19 cellular contexts compared by ENCODE assay signal in genomic region chr3:50654196-50654595, GRCh38. TPM values are rescaled to one million over a fixed set of nuclear protein-coding genes. Genes with fewer than 3 reads are reported as not detected.
DNase-seq lines count a peak whose midpoint lies in the region; ATAC-seq lines count a peak whose summit lies in the region.
"Had no signal": no experiment of that assay in that cellular context is flagged by ENCODE, and none has a peak within 500 bp of the region (broad histone marks: within the 10 kb centered on the region; RNA-seq: fewer than 3 reads in every experiment).

No MANE protein-coding gene starts in this region.

- no peak for DNase-seq in activated CD4-positive, alpha-beta T cell treated with anti-CD3 and anti-CD28 coated beads, Interleukin-2, amount 10 ng/mL, durations not matched to agents 24 days and 14 days
- DNase-seq in activated CD4-positive, alpha-beta T cell treated with anti-CD3 and anti-CD28 coated beads for 1 hour = no peak
- no peak for DNase-seq in stimulated activated naive CD8-positive, alpha-beta T cell treated with anti-CD3 and anti-CD28 coated beads, Interleukin-15, Interleukin-2, amounts not matched to agents 100 U/mL and 50 U/mL, for 24 hours
- DNase-seq in stimulated activated naive CD8-positive, alpha-beta T cell treated with anti-CD3 and anti-CD28 coated beads, Interleukin-15, amount 100 ng/mL, for 72 hours = no peak
- no peak for DNase-seq in naive thymus-derived CD4-positive, alpha-beta T cell
- DNase-seq in NCI-H187 treated with DMSO at 0.1 percent for 48 hours (lab: John Stamatoyannopoulos, UW) = no peak
- DNase-seq: Calu3; MG63; NCI-H1048; NCI-H1436 treated with DMSO at 0.1 percent for 48 hours; NCI-H2081 treated with DMSO at 0.1 percent for 48 hours; NCI-H510A; NCI-H748 treated with DMSO at 0.1 percent for 48 hours; NK-92 treated with Interleukin-12 subunit alpha and Interleukin-12 subunit beta, amount 100 ng/mL, for 24 hours had no signal

- no peaks in the 10 kb centered on the region for H3K27me3 ChIP-seq in naive thymus-derived CD4-positive, alpha-beta T cell (ENCODE audit: control insufficient read depth in 2 of 2, insufficient read depth in 2 of 2, low read length in 2 of 2)
- H3K27me3 ChIP-seq: MG63 had no signal

- H3K9me3 Mint-ChIP-seq in activated CD4-positive, alpha-beta T cell treated with anti-CD3 and anti-CD28 coated beads, Interleukin-2, amount 10 ng/mL, durations not matched to agents 24 days and 14 days = no peaks in the 10 kb centered on the region
- no peaks in the 10 kb centered on the region for H3K9me3 Mint-ChIP-seq in stimulated activated naive CD8-positive, alpha-beta T cell treated with anti-CD3 and anti-CD28 coated beads, Interleukin-15, amount 100 ng/mL, for 72 hours
- no peaks in the 10 kb centered on the region for H3K9me3 Mint-ChIP-seq in naive thymus-derived CD4-positive, alpha-beta T cell
- H3K9me3 Mint-ChIP-seq: GM23338 had no signal

- no peak overlapping the region for H3K4me3 Mint-ChIP-seq in activated CD4-positive, alpha-beta T cell treated with anti-CD3 and anti-CD28 coated beads, Interleukin-2, amount 10 ng/mL, durations not matched to agents 24 days and 14 days
- H3K4me3 Mint-ChIP-seq in stimulated activated naive CD8-positive, alpha-beta T cell treated with anti-CD3 and anti-CD28 coated beads, Interleukin-15, amount 100 ng/mL, for 72 hours = no peak overlapping the region
- H3K4me3 Mint-ChIP-seq in naive thymus-derived CD4-positive, alpha-beta T cell = no peak overlapping the region
- H3K4me3 Mint-ChIP-seq: B cell, GM23338 had no signal

- H3K9me3 ChIP-seq in naive thymus-derived CD4-positive, alpha-beta T cell (ENCODE audit: control insufficient read depth in 2 of 3, low read length in 3 of 3) = no peaks in the 10 kb centered on the region
- H3K9me3 ChIP-seq: MG63 had no signal

- POLR2A ChIA-PET in naive thymus-derived CD4-positive, alpha-beta T cell (lab: Charles Lee) = interaction anchor here (4.5 kb wide), 1 partner anchor 38 kb away, joined by 34 read pairs; the partner anchor contains the start of gene MAPKAPK3

- peak; percentile 8 for ATAC-seq in stimulated activated naive CD8-positive, alpha-beta T cell treated with anti-CD3 and anti-CD28 coated beads, Interleukin-15, Interleukin-2, amounts not matched to agents 100 U/mL and 50 U/mL, for 24 hours
- no peak for ATAC-seq in stimulated activated naive CD8-positive, alpha-beta T cell treated with anti-CD3 and anti-CD28 coated beads, Interleukin-15, amount 100 ng/mL, for 72 hours
- ATAC-seq in naive thymus-derived CD4-positive, alpha-beta T cell = no peak
- ATAC-seq in HG03442 (IDR thresholded peaks at IDR 0.05; ENCODE audit: unreplicated experiment) (no peak), GM19452 (IDR thresholded peaks at IDR 0.05; ENCODE audit: unreplicated experiment) (no peak)
- ATAC-seq: GM23338, Right ventricle myocardium inferior had no signal

- H3K27ac ChIP-seq in naive thymus-derived CD4-positive, alpha-beta T cell (ENCODE audit: low read depth, low read length) = no peak overlapping the region

- peaks cover 23% of the 10 kb centered on the region for H3K4me1 Mint-ChIP-seq in activated CD4-positive, alpha-beta T cell treated with anti-CD3 and anti-CD28 coated beads, Interleukin-2, amount 10 ng/mL, durations not matched to agents 24 days and 14 days
- peaks cover 48% of the 10 kb centered on the region for H3K4me1 Mint-ChIP-seq in stimulated activated naive CD8-positive, alpha-beta T cell treated with anti-CD3 and anti-CD28 coated beads, Interleukin-15, amount 100 ng/mL, for 72 hours
- H3K4me1 Mint-ChIP-seq in naive thymus-derived CD4-positive, alpha-beta T cell = peaks cover 5 to 35% (median 8%) of the 10 kb centered on the region in 7 donors
- H3K4me1 Mint-ChIP-seq: B cell had no signal

- H3K4me3 ChIP-seq in naive thymus-derived CD4-positive, alpha-beta T cell (ENCODE audit: low read length) = no peak overlapping the region
- H3K4me3 ChIP-seq: GM23338, MG63 had no signal

- H3K36me3 Mint-ChIP-seq in activated CD4-positive, alpha-beta T cell treated with anti-CD3 and anti-CD28 coated beads, Interleukin-2, amount 10 ng/mL, durations not matched to agents 24 days and 14 days (ENCODE audit: low read depth) = peaks cover 4% of the 10 kb centered on the region
- H3K36me3 Mint-ChIP-seq in naive thymus-derived CD4-positive, alpha-beta T cell = peaks cover 0 to 1% (median 0%) of the 10 kb centered on the region in 5 donors

- peak overlapping the region; percentile 91 for H3K27ac Mint-ChIP-seq in activated CD4-positive, alpha-beta T cell treated with anti-CD3 and anti-CD28 coated beads, Interleukin-2, amount 10 ng/mL, durations not matched to agents 24 days and 14 days
- H3K27ac Mint-ChIP-seq in stimulated activated naive CD8-positive, alpha-beta T cell treated with anti-CD3 and anti-CD28 coated beads, Interleukin-15, amount 100 ng/mL, for 72 hours = peak overlapping the region in 1 of 2 donors; percentile 94
- H3K27ac Mint-ChIP-seq in naive thymus-derived CD4-positive, alpha-beta T cell = peak overlapping the region in 5 of 9 donors; percentile 30 to 82 (median 63)
- H3K27ac Mint-ChIP-seq: B cell, GM23338 had no signal

- H3K36me3 ChIP-seq in naive thymus-derived CD4-positive, alpha-beta T cell (ENCODE audit: control insufficient read depth in 2 of 3, insufficient read depth in 3 of 3, low read length in 3 of 3) = peaks cover 0 to 7% (median 0%) of the 10 kb centered on the region in 3 experiments
- H3K36me3 ChIP-seq: MG63 had no signal

- no peaks in the 10 kb centered on the region for H3K4me1 ChIP-seq in naive thymus-derived CD4-positive, alpha-beta T cell (ENCODE audit: control insufficient read depth in 2 of 2, insufficient read depth in 2 of 2, low read length in 2 of 2)

- H3K27me3 Mint-ChIP-seq in activated CD4-positive, alpha-beta T cell treated with anti-CD3 and anti-CD28 coated beads, Interleukin-2, amount 10 ng/mL, durations not matched to agents 24 days and 14 days = no peaks in the 10 kb centered on the region
- no peaks in the 10 kb centered on the region for H3K27me3 Mint-ChIP-seq in stimulated activated naive CD8-positive, alpha-beta T cell treated with anti-CD3 and anti-CD28 coated beads, Interleukin-15, amount 100 ng/mL, for 72 hours
- no peaks in the 10 kb centered on the region for H3K27me3 Mint-ChIP-seq in naive thymus-derived CD4-positive, alpha-beta T cell
- H3K27me3 Mint-ChIP-seq: B cell had no signal

- intact Hi-C loops in activated CD4-positive, alpha-beta T cell treated with anti-CD3 and anti-CD28 coated beads, Interleukin-2, amount 10 ng/mL, durations not matched to agents 24 days and 14 days (cut with micrococcal nuclease) = no loop called here
- intact Hi-C loops in naive thymus-derived CD4-positive, alpha-beta T cell (cut with micrococcal nuclease) = no loop called here

- CTCF ChIA-PET in naive thymus-derived CD4-positive, alpha-beta T cell (lab: Charles Lee) = interaction anchor here (1.0 to 11.8 kb wide), 7 partner anchors 8 to 84 kb away, joined by 3 to 175 read pairs (median 5); partner anchors contain the start of gene MAPKAPK3

RNA-seq across cellular contexts. Expression of gene DOCK3, which starts 20.5 kb away (rescaled TPM):
- total RNA-seq in activated CD4-positive, alpha-beta T cell treated with anti-CD3 and anti-CD28 coated beads, Interleukin-2, amount 10 ng/mL, durations not matched to agents 24 days and 14 days = 1.7 and 1.8 TPM in 2 replicates
- total RNA-seq in naive thymus-derived CD4-positive, alpha-beta T cell = 1 to 10 TPM; 1.5 to 2.9 (median 1.9) TPM
- under 1 TPM; 0.19 to 0.26 TPM for polyA plus RNA-seq in naive thymus-derived CD4-positive, alpha-beta T cell

RNA-seq across cellular contexts. Expression of gene MAPKAPK3, which starts 37.2 kb away (rescaled TPM):
- total RNA-seq in activated CD4-positive, alpha-beta T cell treated with anti-CD3 and anti-CD28 coated beads, Interleukin-2, amount 10 ng/mL, durations not matched to agents 24 days and 14 days = 199 and 207 TPM in 2 replicates
- 100 to 1,000 TPM in 1 of 5 experiments, 10 to 100 TPM in 4; 26.7 to 196 (median 37.7) TPM for total RNA-seq in naive thymus-derived CD4-positive, alpha-beta T cell
- polyA plus RNA-seq in naive thymus-derived CD4-positive, alpha-beta T cell = 10 to 100 TPM; 53.4 to 54.1 TPM

RNA-seq across cellular contexts. Expression of gene CISH, which starts 42.6 kb away (rescaled TPM):
- total RNA-seq in activated CD4-positive, alpha-beta T cell treated with anti-CD3 and anti-CD28 coated beads, Interleukin-2, amount 10 ng/mL, durations not matched to agents 24 days and 14 days = 359 and 361 TPM in 2 replicates
- total RNA-seq in naive thymus-derived CD4-positive, alpha-beta T cell = 100 to 1,000 TPM in 1 of 5 experiments, 10 to 100 TPM in 4; 10.9 to 486 (median 28.5) TPM
- 100 to 1,000 TPM; 134 to 150 TPM for polyA plus RNA-seq in naive thymus-derived CD4-positive, alpha-beta T cell
